35 cellular contexts compared by ENCODE assay signal in the genomic region with DNA sequence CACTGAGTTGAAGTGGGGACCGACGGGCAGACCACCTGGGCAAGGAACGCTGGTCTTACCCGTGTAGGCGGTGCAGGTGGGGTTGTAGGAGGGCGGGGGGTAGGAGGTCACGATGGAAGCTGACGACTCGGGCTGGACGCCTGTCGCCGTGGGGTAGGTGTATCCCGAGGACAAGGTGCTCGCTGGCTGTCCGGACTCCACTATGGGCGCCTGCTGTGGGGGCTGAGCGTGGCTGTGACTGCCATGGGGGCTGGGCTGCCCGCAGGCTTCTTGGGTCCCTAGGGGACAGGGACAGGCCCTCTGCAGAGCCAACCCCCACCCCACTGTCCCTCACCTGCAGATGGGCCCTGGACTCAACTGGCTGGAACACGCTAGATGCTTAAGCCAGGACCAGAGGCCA. TPM values are rescaled to one million over a fixed set of nuclear protein-coding genes. Genes with fewer than 3 reads are reported as not detected.
"Had no signal": no experiment of that assay in that cellular context is flagged by ENCODE, and none has a peak within 500 bp of the region (broad histone marks: within the 10 kb centered on the region; RNA-seq: fewer than 3 reads in every experiment).

No MANE protein-coding gene starts in this region.

- H3K27ac Mint-ChIP-seq: naive thymus-derived CD4-positive, alpha-beta T cell; stimulated activated naive CD8-positive, alpha-beta T cell treated with anti-CD3 and anti-CD28 coated beads, Interleukin-15, amount 100 ng/mL, for 72 hours had no signal

- H3K4me3 Mint-ChIP-seq: naive thymus-derived CD4-positive, alpha-beta T cell; neural crest cell; stimulated activated naive CD8-positive, alpha-beta T cell treated with anti-CD3 and anti-CD28 coated beads, Interleukin-15, amount 100 ng/mL, for 72 hours had no signal

- H3K9me3 Mint-ChIP-seq: naive thymus-derived CD4-positive, alpha-beta T cell; neural crest cell; stimulated activated naive CD8-positive, alpha-beta T cell treated with anti-CD3 and anti-CD28 coated beads, Interleukin-15, amount 100 ng/mL, for 72 hours had no signal

- H3K27me3 Mint-ChIP-seq: naive thymus-derived CD4-positive, alpha-beta T cell; stimulated activated naive CD8-positive, alpha-beta T cell treated with anti-CD3 and anti-CD28 coated beads, Interleukin-15, amount 100 ng/mL, for 72 hours had no signal

- H3K4me1 Mint-ChIP-seq: stimulated activated naive CD8-positive, alpha-beta T cell treated with anti-CD3 and anti-CD28 coated beads, Interleukin-15, amount 100 ng/mL, for 72 hours had no signal

- ATAC-seq: foreskin keratinocyte; gastroesophageal sphincter; left cardiac atrium; left lung; naive thymus-derived CD4-positive, alpha-beta T cell; sciatic nerve; stimulated activated naive CD8-positive, alpha-beta T cell treated with anti-CD3 and anti-CD28 coated beads, Interleukin-15, amount 100 ng/mL, for 72 hours; upper lobe of right lung had no signal

- DNase-seq: dermis blood vessel endothelial cell; effector memory CD4-positive, alpha-beta T cell; heart right ventricle; hippocampal formation; left cardiac atrium; mesenchymal stem cell; midbrain; naive thymus-derived CD4-positive, alpha-beta T cell; stimulated activated CD4-positive, alpha-beta T cell treated with anti-CD3 and anti-CD28 coated beads, Interleukin-12 subunit alpha, Interleukin-12 subunit beta, amount 100 ng/mL, for 4 hours; stimulated activated CD4-positive, alpha-beta T cell treated with anti-CD3 and anti-CD28 coated beads, Interleukin-1b, Interleukin-23, amount 100 ng/mL, for 48 hours; stimulated activated CD4-positive, alpha-beta T cell treated with anti-CD3 and anti-CD28 coated beads, Interleukin-4, amount 100 ng/mL, for 1 hour; stimulated activated CD8-positive, alpha-beta memory T cell treated with anti-CD3 and anti-CD28 coated beads, Interleukin-4, amount 100 ng/mL, for 48 hours; stimulated activated naive CD4-positive, alpha-beta T cell; stimulated activated naive CD8-positive, alpha-beta T cell treated with anti-CD3 and anti-CD28 coated beads, Interleukin-15, amount 100 ng/mL, for 72 hours; transverse colon; upper lobe of right lung; uterus had no signal

- H3K36me3 Mint-ChIP-seq: naive thymus-derived CD4-positive, alpha-beta T cell had no signal

RNA-seq across cellular contexts. Expression of a gene that starts 37.2 kb away (rescaled TPM):
- total RNA-seq: endothelial cell of umbilical vein, epithelial cell of proximal tubule, fibroblast of lung, foreskin keratinocyte, lung microvascular endothelial cell, osteocyte, right atrium auricular region, transverse colon, uterus had no signal

RNA-seq across cellular contexts. Expression of a gene that starts 45.4 kb away (rescaled TPM):
- total RNA-seq: endothelial cell of umbilical vein, foreskin keratinocyte, neural crest cell, osteocyte, smooth muscle cell had no signal

RNA-seq across cellular contexts. Expression of a gene that starts 48.9 kb away (rescaled TPM):
- total RNA-seq: dermis blood vessel endothelial cell; endothelial cell of umbilical vein; epithelial cell of proximal tubule; fibroblast of lung; foreskin keratinocyte; heart right ventricle; kidney epithelial cell; left cardiac atrium; left lung; lower leg skin; lung microvascular endothelial cell; naive thymus-derived CD4-positive, alpha-beta T cell; osteocyte; right atrium auricular region; sciatic nerve; suprapubic skin; upper lobe of right lung had no signal

RNA-seq across cellular contexts. Expression of a gene that starts 59.6 kb away (rescaled TPM):
- total RNA-seq: dermis blood vessel endothelial cell; endothelial cell of umbilical vein; epithelial cell of proximal tubule; esophagus muscularis mucosa; fibroblast of lung; foreskin keratinocyte; gastroesophageal sphincter; heart right ventricle; kidney epithelial cell; left cardiac atrium; left lung; lower leg skin; lung microvascular endothelial cell; mucosa of gallbladder; naive thymus-derived CD4-positive, alpha-beta T cell; neural crest cell; osteocyte; prostate gland; right atrium auricular region; sciatic nerve; smooth muscle cell; suprapubic skin; transverse colon; upper lobe of right lung had no signal
